Comparison of ENCODE assay signal across 16 cellular contexts in the genomic region with DNA sequence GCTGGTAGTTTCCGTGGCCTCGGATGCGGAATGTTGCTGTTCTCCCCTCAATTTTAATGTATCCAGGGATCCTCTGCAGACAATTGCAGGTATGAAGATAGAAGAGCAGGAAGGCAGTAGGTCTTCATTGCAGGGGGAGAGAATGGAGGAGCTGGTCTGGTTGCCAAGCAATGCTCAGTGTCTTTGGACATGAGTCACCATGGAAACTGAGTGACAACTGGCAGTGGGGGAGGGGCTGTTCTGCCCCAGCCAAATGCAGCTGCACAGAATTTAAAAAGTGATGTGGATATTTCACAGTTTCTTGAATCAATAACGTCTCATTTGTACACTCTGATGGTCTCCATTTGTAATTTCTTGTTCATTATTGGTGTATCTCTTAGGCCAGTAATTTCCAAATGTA. TPM values are rescaled to one million over a fixed set of nuclear protein-coding genes. Genes with fewer than 3 reads are reported as not detected.
DNase-seq lines count a peak whose midpoint lies in the region; ATAC-seq and TF ChIP-seq lines count a peak whose summit lies in the region.
"Had no signal": no experiment of that assay in that cellular context is flagged by ENCODE, and none has a peak within 500 bp of the region (broad histone marks: within the 10 kb centered on the region; RNA-seq: fewer than 3 reads in every experiment).

No MANE protein-coding gene starts in this region.

- H3K27ac Mint-ChIP-seq in endodermal cell = no peak overlapping the region
- H3K27ac Mint-ChIP-seq in activated T-helper 17 cell treated with anti-CD3 and anti-CD28 coated beads, Interleukin-2, amount 50 U/mL, for 72 hours = no peak overlapping the region
- H3K27ac Mint-ChIP-seq: CD14-positive monocyte had no signal

- H3K9ac ChIP-seq in endodermal cell (ENCODE audit: extremely low read depth, low read length, poor library complexity, severe bottlenecking) = no peak overlapping the region

- 40 to 87% methylated on average over 1 to 4 of the region's 4 CpGs for WGBS in endodermal cell (ENCODE audit: insufficient coverage in 1 of 2, insufficient read length in 1 of 2), 2 experiments

- H3K9me3 ChIP-seq in endodermal cell (ENCODE audit: control insufficient read depth, low read length) = peaks cover 89% of the 10 kb centered on the region

- DNase-seq in Ammon's horn (ENCODE audit: low spot score) = peak; percentile 77
- peak; percentile 88 for DNase-seq in NCI-H2227 treated with DMSO at 0.1 percent for 48 hours (lab: John Stamatoyannopoulos, UW)
- no peak for DNase-seq in endodermal cell
- DNase-seq in midbrain (lab: John Stamatoyannopoulos, UW) = peak; percentile 30
- DNase-seq in GM13976 (ENCODE audit: low spot score) = no peak
- no peak for DNase-seq in islet precursor cell
- DNase-seq: DMS153, EL, NCI-H146, NCI-H2107 had no signal

- no peak overlapping the region for H3K4me3 Mint-ChIP-seq in endodermal cell
- H3K4me3 Mint-ChIP-seq in activated T-helper 17 cell treated with anti-CD3 and anti-CD28 coated beads, Interleukin-2, amount 50 U/mL, for 72 hours = no peak overlapping the region
- H3K4me3 Mint-ChIP-seq: CD14-positive monocyte had no signal

- TF ChIP-seq CTCF in endodermal cell (conservative IDR thresholded peaks at IDR 0.05) (no peak), GM13976 (IDR thresholded peaks at IDR 0.05; ENCODE audit: borderline replicate concordance, control extremely low read depth, extremely low read depth, insufficient read depth, missing control alignments) (no peak)

- no peaks in the 10 kb centered on the region for H3K36me3 ChIP-seq in endodermal cell (ENCODE audit: control insufficient read depth, insufficient read depth, low read length)

- H3K4me3 ChIP-seq in endodermal cell (ENCODE audit: low read length) = peak overlapping the region; percentile 54
- H3K4me3 ChIP-seq: K562, SK-N-MC had no signal

- H3K9me3 Mint-ChIP-seq in endodermal cell = peaks cover 90% of the 10 kb centered on the region
- H3K9me3 Mint-ChIP-seq in activated T-helper 17 cell treated with anti-CD3 and anti-CD28 coated beads, Interleukin-2, amount 50 U/mL, for 72 hours = peaks cover 35% of the 10 kb centered on the region

- peaks cover 6% of the 10 kb centered on the region for H3K36me3 Mint-ChIP-seq in endodermal cell (ENCODE audit: low read depth)
- no peaks in the 10 kb centered on the region for H3K36me3 Mint-ChIP-seq in activated T-helper 17 cell treated with anti-CD3 and anti-CD28 coated beads, Interleukin-2, amount 50 U/mL, for 72 hours (ENCODE audit: low read depth)
- H3K36me3 Mint-ChIP-seq: CD14-positive monocyte had no signal

- no peaks in the 10 kb centered on the region for H3K4me1 Mint-ChIP-seq in endodermal cell
- no peaks in the 10 kb centered on the region for H3K4me1 Mint-ChIP-seq in activated T-helper 17 cell treated with anti-CD3 and anti-CD28 coated beads, Interleukin-2, amount 50 U/mL, for 72 hours
- H3K4me1 Mint-ChIP-seq: CD14-positive monocyte had no signal

- no peak overlapping the region for H3K27ac ChIP-seq in endodermal cell (ENCODE audit: low read depth, low read length)
- H3K27ac ChIP-seq: SK-N-MC had no signal

- ATAC-seq in activated T-helper 17 cell treated with anti-CD3 and anti-CD28 coated beads, Interleukin-2, amount 50 U/mL, for 72 hours (replicated peaks) = no peak
- no peak for ATAC-seq in HG03280 (IDR thresholded peaks at IDR 0.05; ENCODE audit: unreplicated experiment)
- ATAC-seq: K562 had no signal

- H3K4me1 ChIP-seq in endodermal cell (ENCODE audit: control insufficient read depth, insufficient read depth, low read length) = no peaks in the 10 kb centered on the region

- in situ Hi-C loops in GM13976 (cut with MboI; ENCODE audit: low sequenced_read_pairs, unreplicated experiment) = no loop called here

- no peaks in the 10 kb centered on the region for H3K27me3 Mint-ChIP-seq in endodermal cell (ENCODE audit: insufficient read depth)
- H3K27me3 Mint-ChIP-seq in activated T-helper 17 cell treated with anti-CD3 and anti-CD28 coated beads, Interleukin-2, amount 50 U/mL, for 72 hours = no peaks in the 10 kb centered on the region

- no peaks in the 10 kb centered on the region for H3K27me3 ChIP-seq in endodermal cell (ENCODE audit: control insufficient read depth, insufficient read depth, low read length, poor library complexity, severe bottlenecking)

RNA-seq across cellular contexts. Expression of a gene that starts 56.2 kb away (rescaled TPM):
- under 1 TPM; 0.13 to 0.42 TPM for total RNA-seq in endodermal cell
- polyA plus RNA-seq in endodermal cell (2013, experiment 1 of 2) = not detected
- not detected for polyA plus RNA-seq in endodermal cell (2013, experiment 2 of 2)
- 1 to 10 TPM; 1.3 to 2.5 TPM for total RNA-seq in activated T-helper 17 cell treated with anti-CD3 and anti-CD28 coated beads, Interleukin-2, amount 50 U/mL, for 72 hours
- total RNA-seq: K562, NCI-H460 had no signal
- polyA plus RNA-seq: CD14-positive monocyte, K562 had no signal

Comparison
In these comparisons a context has a peak if more than half of its experiments do, and no peak if none do; other contexts are left out.
1. DNase-seq: peak in Ammon's horn (single experiment), NCI-H2227 treated with DMSO at 0.1 percent for 48 hours (single experiment) and midbrain (single experiment); none in endodermal cell (single experiment), GM13976 (single experiment) and islet precursor cell (single experiment).